ENCODE assay signal across 8 cellular contexts in the genomic region with DNA sequence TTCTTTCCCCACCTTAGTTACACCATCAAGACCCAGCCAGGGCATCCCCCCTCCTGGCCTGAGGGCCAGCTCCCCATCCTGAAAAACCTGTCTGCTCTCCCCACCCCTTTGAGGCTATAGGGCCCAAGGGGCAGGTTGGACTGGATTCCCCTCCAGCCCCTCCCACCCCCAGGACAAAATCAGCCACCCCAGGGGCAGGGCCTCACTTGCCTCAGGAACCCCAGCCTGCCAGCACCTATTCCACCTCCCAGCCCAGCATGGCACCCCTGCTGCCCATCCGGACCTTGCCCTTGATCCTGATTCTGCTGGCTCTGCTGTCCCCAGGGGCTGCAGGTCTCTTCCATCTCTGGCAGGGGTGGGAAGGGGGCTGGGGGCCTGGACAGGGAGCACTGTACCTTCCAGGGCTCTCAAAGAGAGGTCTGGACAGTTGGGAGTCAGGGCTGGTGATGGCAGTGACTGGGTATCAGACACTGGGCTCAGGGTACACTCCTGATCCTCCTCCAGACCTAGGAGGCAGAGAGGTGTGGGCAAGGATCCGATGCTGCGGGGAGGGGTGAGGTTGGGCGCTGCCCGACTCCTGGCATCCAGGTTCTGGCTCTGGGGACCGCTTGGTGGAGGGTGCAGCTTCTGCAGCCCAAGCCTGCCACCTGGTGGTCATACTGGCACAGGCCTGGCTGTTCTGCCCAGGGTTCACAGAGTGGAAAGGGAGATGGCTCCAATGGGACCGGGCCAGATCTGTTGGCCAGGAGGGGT. TPM values are rescaled to one million over a fixed set of nuclear protein-coding genes. Genes with fewer than 3 reads are reported as not detected.
A peak's percentile ranks its signal among the peaks of the same experiment; 100 is the strongest.
DNase-seq lines count a peak whose midpoint lies in the region; ATAC-seq, FAIRE-seq and TF ChIP-seq lines count a peak whose summit lies in the region.

Gene UPK2 (plus strand): TSS at position 205 of the 753 bp plus-strand sequence. CDS start 53 bp downstream, at position 258.

- H3K27ac ChIP-seq in HepG2 (ENCODE audit: extremely low read length, insufficient read depth, low read length), result no peak within 1 kb of the TSS

- WGBS in HepG2 (ENCODE audit: low lambda C conversion rate), result 0% methylated on average over 1 of the region's 7 CpGs

- no peak within 1 kb of the TSS for H2AFZ ChIP-seq in HepG2 (ENCODE audit: low read length)

- no peaks in the 10 kb centered on the region for H3K36me3 ChIP-seq in HepG2 (replicated peaks in 1 of 2; ENCODE audit: control insufficient read depth in 1 of 2, insufficient read depth in 2 of 2, low read length in 2 of 2)

- H3K27me3 ChIP-seq in HepG2 (ENCODE audit: control insufficient read depth in 1 of 2, insufficient read depth in 2 of 2, low read length in 2 of 2), result peaks cover 2 to 53% of the 10 kb centered on the region in 2 experiments; a peak in 4 of 5 replicates

- peaks cover 26% of the 10 kb centered on the region for H3K27me3 Mint-ChIP-seq in activated CD4-positive, alpha-beta T cell treated with anti-CD3 and anti-CD28 coated beads, Interleukin-2, amount 10 ng/mL, durations not matched to agents 24 days and 14 days

- intact Hi-C loops in activated CD4-positive, alpha-beta T cell treated with anti-CD3 and anti-CD28 coated beads, Interleukin-2, amount 10 ng/mL, durations not matched to agents 24 days and 14 days (cut with micrococcal nuclease), result loop anchor here (1.0 kb wide), 3 partner anchors 27 to 266 kb away; no protein-coding TSS in a partner anchor
- intact Hi-C loops in HepG2 (cut with micrococcal nuclease; ENCODE audit: unreplicated experiment), result loop anchor here (1.0 kb wide), 3 partner anchors 26 to 266 kb away; no protein-coding TSS in a partner anchor

- in situ Hi-C loops in HepG2 (cut with HindIII; ENCODE audit: extremely low pct_ligation_motif_present, low pct_unique_long_range_greater_than_20kb), result loop anchor here (5.0 kb wide), 1 partner anchor 264 kb away; no protein-coding TSS in a partner anchor

- ATAC-seq in HG03108 (IDR thresholded peaks at IDR 0.05; ENCODE audit: unreplicated experiment) (peak; percentile 72), HepG2 (peak; percentile 97), GM19023 (IDR thresholded peaks at IDR 0.05; ENCODE audit: unreplicated experiment) (no peak)

- no peaks in the 10 kb centered on the region for H3K4me1 ChIP-seq in HepG2 (ENCODE audit: insufficient read depth, low read length)

- POLR2A ChIA-PET in HepG2 (lab: Yijun Ruan, JAX), result no interaction called here

- peaks cover 4% of the 10 kb centered on the region for H3K4me1 Mint-ChIP-seq in activated CD4-positive, alpha-beta T cell treated with anti-CD3 and anti-CD28 coated beads, Interleukin-2, amount 10 ng/mL, durations not matched to agents 24 days and 14 days

- no peak within 1 kb of the TSS for H3K27ac Mint-ChIP-seq in activated CD4-positive, alpha-beta T cell treated with anti-CD3 and anti-CD28 coated beads, Interleukin-2, amount 10 ng/mL, durations not matched to agents 24 days and 14 days

- TF ChIP-seq RAD21 in HepG2 (CRISPR knock-in tag; IDR thresholded peaks at IDR 0.05), result peak; percentile 97

- H3K79me2 ChIP-seq in HepG2 (ENCODE audit: insufficient read depth, low read length), result no peaks in the 10 kb centered on the region

- CTCF ChIA-PET in HepG2 (lab: Yijun Ruan, JAX; ENCODE audit: low intra/inter-chr PET ratio, low total read pairs), result interaction anchor here (0.6 to 1.9 kb wide), 6 partner anchors 26 to 297 kb away, joined by 3 to 38 read pairs (median 6); partner anchors contain the start of gene TREH

- H3K36me3 Mint-ChIP-seq in activated CD4-positive, alpha-beta T cell treated with anti-CD3 and anti-CD28 coated beads, Interleukin-2, amount 10 ng/mL, durations not matched to agents 24 days and 14 days (ENCODE audit: low read depth), result no peaks in the 10 kb centered on the region

- H3K4me3 ChIP-seq in choroid plexus epithelial cell (ENCODE audit: low read depth, low read length), result no peak within 1 kb of the TSS
- no peak within 1 kb of the TSS for H3K4me3 ChIP-seq in HepG2 (replicated peaks in 1 of 3; ENCODE audit: insufficient read depth in 1 of 3, low read depth in 2 of 3, low read length in 3 of 3)

- TF ChIP-seq CTCF in GM10266 (IDR thresholded peaks at IDR 0.05; ENCODE audit: control insufficient read depth, insufficient read depth, low read depth, missing control alignments), result peak; percentile 95
- TF ChIP-seq CTCF in choroid plexus epithelial cell (conservative IDR thresholded peaks at IDR 0.05; ENCODE audit: low read depth, low read length), result peak; percentile 94
- peak; percentile 98 for TF ChIP-seq CTCF in HepG2 (CRISPR knock-in tag; IDR thresholded peaks at IDR 0.05)

- H3K4me2 ChIP-seq in HepG2 (ENCODE audit: low read depth, low read length), result no peak within 1 kb of the TSS

- TF ChIP-seq EP300 in HepG2 (IDR thresholded peaks at IDR 0.05; ENCODE audit: low read depth in 2 of 2, low read length in 2 of 2) (no peak), HepG2 (CRISPR knock-in tag; IDR thresholded peaks at IDR 0.05; ENCODE audit: borderline replicate concordance) (no peak)

- no peaks in the 10 kb centered on the region for H3K9me3 Mint-ChIP-seq in activated CD4-positive, alpha-beta T cell treated with anti-CD3 and anti-CD28 coated beads, Interleukin-2, amount 10 ng/mL, durations not matched to agents 24 days and 14 days

- FAIRE-seq in HepG2 (lab: Jason Lieb, UNC), result peak; percentile 68

- H3K9ac ChIP-seq in HepG2 (ENCODE audit: insufficient read depth, low read depth, low read length), result no peak within 1 kb of the TSS

- DNase-seq in GM10266 (ENCODE audit: extremely low spot score), result peak; percentile 89
- peak; percentile 75 for DNase-seq in NCI-H748 (lab: John Stamatoyannopoulos, UW; ENCODE audit: unreplicated experiment)
- peak; percentile 96 for DNase-seq in activated CD4-positive, alpha-beta T cell treated with anti-CD3 and anti-CD28 coated beads, Interleukin-2, amount 10 ng/mL, durations not matched to agents 24 days and 14 days
- DNase-seq in choroid plexus epithelial cell (ENCODE audit: low read depth), result peak; percentile 83
- DNase-seq in HepG2 (ENCODE audit: low spot score), result peak; percentile 64
- DNase-seq in stimulated activated CD4-positive, alpha-beta T cell treated with anti-CD3 and anti-CD28 coated beads, TNF-alpha, amount 100 ng/mL, for 1 hour (ENCODE audit: low read depth in 3 of 3, low spot score in 1 of 3), result peak; percentile 64 to 85 (median 80)

- no peaks in the 10 kb centered on the region for H4K20me1 ChIP-seq in HepG2 (ENCODE audit: insufficient read depth, low read length)

- H3K4me3 Mint-ChIP-seq in activated CD4-positive, alpha-beta T cell treated with anti-CD3 and anti-CD28 coated beads, Interleukin-2, amount 10 ng/mL, durations not matched to agents 24 days and 14 days, result no peak within 1 kb of the TSS

- no TSS peak for BruUV-seq in HepG2 (replicated peaks; lab: Mats Ljungman, UMichigan)

- no peak for TF ChIP-seq POLR2A in HepG2 (IDR thresholded peaks at IDR 0.05; ENCODE audit: insufficient read depth in 1 of 2, low read depth in 2 of 2, low read length in 2 of 2)

- H3K9me3 ChIP-seq in HepG2 (ENCODE audit: low read length), result no peaks in the 10 kb centered on the region

TF ChIP-seq in HepG2, 621 proteins besides CTCF, POLR2A, EP300 and RAD21 (continues in another document):
- TF ChIP-seq HNRNPL (IDR thresholded peaks at IDR 0.05; ENCODE audit: low read depth, low read length) (peak; percentile 73; the same call in 1 of the 2 replicates), ZNF44 (CRISPR knock-in tag; IDR thresholded peaks at IDR 0.05) (no peak), ZGPAT (CRISPR knock-in tag; IDR thresholded peaks at IDR 0.05) (no peak), ZNF75D (CRISPR knock-in tag; IDR thresholded peaks at IDR 0.05; ENCODE audit: borderline replicate concordance) (no peak), CEBPG (CRISPR knock-in tag; IDR thresholded peaks at IDR 0.05) (0 out of 2 replicates have a peak, but pooled peaks have one; percentile 15), CCDC6 (CRISPR knock-in tag; IDR thresholded peaks at IDR 0.05) (peak; percentile 62; the same call in 1 of the 2 replicates), HOXA3 (CRISPR knock-in tag; IDR thresholded peaks at IDR 0.05) (peak; percentile 26; the same call in 1 of the 2 replicates)

RNA-seq across cellular contexts. Expression of gene UPK2, which starts in this region (rescaled TPM):
- total RNA-seq in activated CD4-positive, alpha-beta T cell treated with anti-CD3 and anti-CD28 coated beads, Interleukin-2, amount 10 ng/mL, durations not matched to agents 24 days and 14 days, result not detected in 2 replicates
- not detected in 2 replicates for total RNA-seq in HepG2 (2016; rRNA removed; fragmentation: Illumina TruSeq; extraction: Trizol)
- total RNA-seq in HepG2 (2016; cell fraction: cytosol; rRNA removed; fragmentation: Illumina TruSeq; extraction: Trizol; ENCODE audit: low read depth), result not detected in 2 replicates
- not detected in 2 replicates for total RNA-seq in HepG2 (2016; cell fraction: insoluble cytoplasmic fraction; rRNA removed; fragmentation: Illumina TruSeq; extraction: Trizol)
- not detected in 2 replicates for total RNA-seq in HepG2 (2016; cell fraction: membrane; rRNA removed; fragmentation: Illumina TruSeq; extraction: Trizol)
- not detected in 2 replicates for total RNA-seq in HepG2 (2016; cell fraction: nucleus; rRNA removed; fragmentation: Illumina TruSeq; extraction: Trizol)
- polyA plus RNA-seq in HepG2 (2011; rRNA removed), result not detected in 2 replicates
- not detected in 2 replicates for polyA plus RNA-seq in HepG2 (2011; cell fraction: cytosol; rRNA removed)
- not detected in 2 replicates for polyA plus RNA-seq in HepG2 (2011; cell fraction: nucleus; rRNA removed)
- polyA plus RNA-seq in HepG2 (2012), result not detected in 2 replicates
- not detected in 2 replicates for polyA plus RNA-seq in HepG2 (2016; cell fraction: cytosol; fragmentation: Illumina TruSeq; extraction: Trizol; ENCODE audit: low read depth)
- polyA plus RNA-seq in HepG2 (2016; cell fraction: insoluble cytoplasmic fraction; fragmentation: Illumina TruSeq; extraction: Trizol; ENCODE audit: low read depth), result not detected in 2 replicates
- not detected in 2 replicates for polyA plus RNA-seq in HepG2 (2016; cell fraction: membrane; fragmentation: Illumina TruSeq; extraction: Trizol; ENCODE audit: low read depth)
- polyA plus RNA-seq in HepG2 (2016; cell fraction: nucleus; fragmentation: Illumina TruSeq; extraction: Trizol; ENCODE audit: insufficient read depth, low read depth), result not detected in 2 replicates
- polyA minus RNA-seq in HepG2 (2011; rRNA and poly(A)+ RNA removed; ENCODE audit: low replicate concordance), result not detected in 2 replicates
- not detected in 2 replicates for polyA minus RNA-seq in HepG2 (2011; cell fraction: cytosol; rRNA and poly(A)+ RNA removed)
- not detected in 2 replicates for polyA minus RNA-seq in HepG2 (2011; cell fraction: nucleus; rRNA and poly(A)+ RNA removed)

Comparison
In these comparisons a context has a peak if more than half of its experiments do, and no peak if none do; other contexts are left out.
1. Peak in DNase-seq in activated CD4-positive, alpha-beta T cell treated with anti-CD3 and anti-CD28 coated beads, Interleukin-2, amount 10 ng/mL, durations not matched to agents 24 days and 14 days; RNA of the gene not detected or under 1 TPM.
2. Peak in DNase-seq and ATAC-seq in HepG2; RNA of the gene not detected or under 1 TPM.